33 cellular contexts compared by ENCODE assay signal in genomic region chr1:22607154-22607553, GRCh38. TPM values are rescaled to one million over a fixed set of nuclear protein-coding genes. Genes with fewer than 3 reads are reported as not detected.
DNase-seq lines count a peak whose midpoint lies in the region; ATAC-seq and TF ChIP-seq lines count a peak whose summit lies in the region.
"Had no signal": no experiment of that assay in that cellular context is flagged by ENCODE, and none has a peak within 500 bp of the region (broad histone marks: within the 10 kb centered on the region; RNA-seq: fewer than 3 reads in every experiment).

No MANE protein-coding gene starts in this region.

- H3K4me1 ChIP-seq in GM23338 (ENCODE audit: insufficient read depth) = no peaks in the 10 kb centered on the region
- no peaks in the 10 kb centered on the region for H3K4me1 ChIP-seq in endodermal cell (ENCODE audit: control insufficient read depth, insufficient read depth, low read length)
- no peaks in the 10 kb centered on the region for H3K4me1 ChIP-seq in osteoblast (ENCODE audit: insufficient read depth, low read length)
- H3K4me1 ChIP-seq: ascending aorta, left ventricle myocardium inferior, psoas muscle, transverse colon had no signal

- intact Hi-C loops in Calu3 (cut with micrococcal nuclease; ENCODE audit: unreplicated experiment) = no loop called here

- H3K36me3 ChIP-seq in GM23338 (ENCODE audit: insufficient read depth) (no peaks in the 10 kb centered on the region), endodermal cell (ENCODE audit: control insufficient read depth, insufficient read depth, low read length) (no peaks in the 10 kb centered on the region), osteoblast (ENCODE audit: insufficient read depth, low read length) (no peaks in the 10 kb centered on the region)
- H3K36me3 ChIP-seq: ascending aorta, left ventricle myocardium inferior, transverse colon had no signal

- H3K27me3 Mint-ChIP-seq in GM23338 (ENCODE audit: insufficient read depth, low read depth, poor library complexity) (peaks cover 25% of the 10 kb centered on the region), endodermal cell (ENCODE audit: insufficient read depth) (peaks cover 55% of the 10 kb centered on the region), Calu3 (ENCODE audit: unreplicated experiment) (peaks cover 98% of the 10 kb centered on the region)

- H3K36me3 Mint-ChIP-seq in GM23338 (ENCODE audit: low read depth) (no peaks in the 10 kb centered on the region), endodermal cell (ENCODE audit: low read depth) (no peaks in the 10 kb centered on the region), Calu3 (ENCODE audit: insufficient read depth, unreplicated experiment) (no peaks in the 10 kb centered on the region)
- H3K36me3 Mint-ChIP-seq: activated naive CD8-positive, alpha-beta T cell; CD4-positive, CD25-positive, alpha-beta regulatory T cell; mesothelial cell of epicardium had no signal

- H3K4me2 ChIP-seq in GM23338 (no peak overlapping the region), osteoblast (ENCODE audit: insufficient read depth, low read length) (no peak overlapping the region)

- BruUV-seq in Calu3 (replicated peaks; lab: Mats Ljungman, UMichigan) = no TSS peak

- CTCF ChIA-PET in Calu3 (lab: Charles Lee) = no interaction called here

- H2AFZ ChIP-seq in GM23338 (no peak overlapping the region), osteoblast (ENCODE audit: low read length) (no peak overlapping the region)

- no peak overlapping the region for H3K9ac ChIP-seq in endodermal cell (ENCODE audit: extremely low read depth, low read length, poor library complexity, severe bottlenecking)

- H3K4me3 Mint-ChIP-seq in GM23338 (no peak overlapping the region), endodermal cell (no peak overlapping the region), Calu3 (ENCODE audit: low read depth, unreplicated experiment) (no peak overlapping the region)
- H3K4me3 Mint-ChIP-seq: activated naive CD8-positive, alpha-beta T cell; activated T-cell treated with anti-CD3 and anti-CD28 coated beads, Interleukin-2, amount 50 U/mL, for 24 hours; CD4-positive, CD25-positive, alpha-beta regulatory T cell; mesothelial cell of epicardium had no signal

- H3K9me2 ChIP-seq in GM23338 (ENCODE audit: insufficient read depth) = no peaks in the 10 kb centered on the region

- no peaks in the 10 kb centered on the region; the same call in 2 of the 3 replicates for H3K9me3 Mint-ChIP-seq in GM23338
- no peaks in the 10 kb centered on the region for H3K9me3 Mint-ChIP-seq in endodermal cell
- no peaks in the 10 kb centered on the region for H3K9me3 Mint-ChIP-seq in Calu3 (ENCODE audit: low read depth, unreplicated experiment)
- H3K9me3 Mint-ChIP-seq: activated T-cell treated with anti-CD3 and anti-CD28 coated beads, Interleukin-2, amount 50 U/mL, for 24 hours; CD4-positive, CD25-positive, alpha-beta regulatory T cell; mesothelial cell of epicardium had no signal

- H3K27ac Mint-ChIP-seq in GM23338 (no peak overlapping the region), endodermal cell (no peak overlapping the region), Calu3 (ENCODE audit: unreplicated experiment) (no peak overlapping the region)
- H3K27ac Mint-ChIP-seq: activated naive CD8-positive, alpha-beta T cell; activated T-cell treated with anti-CD3 and anti-CD28 coated beads, Interleukin-2, amount 50 U/mL, for 24 hours; CD4-positive, CD25-positive, alpha-beta regulatory T cell; mesothelial cell of epicardium had no signal

- H3K9me3 ChIP-seq in endodermal cell (ENCODE audit: control insufficient read depth, low read length) (no peaks in the 10 kb centered on the region), osteoblast (ENCODE audit: low read depth, low read length) (no peaks in the 10 kb centered on the region)
- H3K9me3 ChIP-seq: ascending aorta, left ventricle myocardium inferior, psoas muscle, transverse colon had no signal

- ATAC-seq in GM23338 = peak; percentile 74
- ATAC-seq: psoas muscle had no signal

- WGBS in endodermal cell (ENCODE audit: insufficient coverage in 1 of 2, insufficient read length in 1 of 2), 2 experiments = 7 to 15% methylated on average over 6 to 10 of the region's 10 CpGs

- H3K27ac ChIP-seq in GM23338 (ENCODE audit: low read depth) (no peak overlapping the region), endodermal cell (ENCODE audit: low read depth, low read length) (no peak overlapping the region), osteoblast (ENCODE audit: low read depth, low read length) (no peak overlapping the region)
- H3K27ac ChIP-seq: ascending aorta, coronary artery, left ventricle myocardium inferior, psoas muscle, transverse colon had no signal

- no peaks in the 10 kb centered on the region for H3K27me3 ChIP-seq in GM23338 (ENCODE audit: insufficient read depth)
- peaks cover 70% of the 10 kb centered on the region for H3K27me3 ChIP-seq in endodermal cell (ENCODE audit: control insufficient read depth, insufficient read depth, low read length, poor library complexity, severe bottlenecking)
- peaks cover 19% of the 10 kb centered on the region for H3K27me3 ChIP-seq in osteoblast (ENCODE audit: insufficient read depth, low read length)
- H3K27me3 ChIP-seq: ascending aorta had no signal

- H3K4me3 ChIP-seq in GM23338 (no peak overlapping the region), endodermal cell (ENCODE audit: low read length) (no peak overlapping the region), osteoblast (ENCODE audit: insufficient read depth, low read length) (no peak overlapping the region)
- H3K4me3 ChIP-seq: ascending aorta, coronary artery, left ventricle myocardium inferior, psoas muscle, transverse colon had no signal

- TF ChIP-seq CTCF in GM23338 (conservative IDR thresholded peaks at IDR 0.05; ENCODE audit: low read depth in 2 of 2) (no peak), endodermal cell (conservative IDR thresholded peaks at IDR 0.05) (no peak), osteoblast (IDR thresholded peaks at IDR 0.05; ENCODE audit: extremely low read depth, low read depth, low read length) (no peak), Calu3 (IDR thresholded peaks at IDR 0.05; ENCODE audit: unreplicated experiment) (no peak)

- H3F3A ChIP-seq in GM23338 (replicated peaks; ENCODE audit: low read depth) = no peaks in the 10 kb centered on the region

- DNase-seq in GM23338 (ENCODE audit: low spot score) = peak; percentile 57
- peak; percentile 81 for DNase-seq in endodermal cell
- peak; percentile 84 for DNase-seq in osteoblast (ENCODE audit: insufficient read length, low spot score, missing footprints)
- no peak for DNase-seq in DMS 273 treated with DMSO at 0.1 percent for 48 hours (lab: John Stamatoyannopoulos, UW)
- DNase-seq in Calu3 = no peak
- no peak for DNase-seq in stimulated activated naive CD4-positive, alpha-beta T cell treated with Interleukin-2 at 50 U/mL for 16 hours (lab: John Stamatoyannopoulos, UW)
- DNase-seq: activated CD4-positive, alpha-beta T cell treated with anti-CD3 and anti-CD28 coated beads, Interleukin-2, amount 50 U/mL, for 1 hour; activated CD4-positive, CD25-positive, alpha-beta regulatory T cell; activated effector memory CD4-positive, alpha-beta T cell treated with anti-CD3 and anti-CD28 coated beads, Interleukin-2, amount 50 U/mL, for 16 hours; activated T-cell treated with anti-CD3 and anti-CD28 coated beads, Interleukin-2, amount 50 U/mL, for 24 hours; CD4-positive, CD25-positive, alpha-beta regulatory T cell; DND-41; effector memory CD4-positive, alpha-beta T cell; erythroblast; GF-D8; islet precursor cell; left ventricle myocardium inferior; NCI-H146; NCI-H2107; NCI-H748 treated with DMSO at 0.1 percent for 48 hours; occipital lobe; SIG-M5; stimulated activated CD4-positive, alpha-beta T cell treated with anti-CD3 and anti-CD28 coated beads, Interleukin-4, amount 100 ng/mL, for 24 hours; T1000; transverse colon had no signal

- H3K4me1 Mint-ChIP-seq in GM23338 (peaks cover 34% of the 10 kb centered on the region), endodermal cell (no peaks in the 10 kb centered on the region), Calu3 (ENCODE audit: low read depth, unreplicated experiment) (no peaks in the 10 kb centered on the region)
- H3K4me1 Mint-ChIP-seq: CD4-positive, CD25-positive, alpha-beta regulatory T cell; mesothelial cell of epicardium had no signal

- peaks cover 9% of the 10 kb centered on the region; the same call in 1 of the 2 replicates for H4K20me1 ChIP-seq in GM23338 (replicated peaks; ENCODE audit: insufficient read depth)
- H4K20me1 ChIP-seq in osteoblast (ENCODE audit: insufficient read depth, low read length) = no peaks in the 10 kb centered on the region

- H3K79me2 ChIP-seq in GM23338 (replicated peaks; ENCODE audit: insufficient read depth) = no peaks in the 10 kb centered on the region
- no peaks in the 10 kb centered on the region for H3K79me2 ChIP-seq in osteoblast (ENCODE audit: insufficient read depth, low read length)

RNA-seq across cellular contexts. Expression of gene C1QA, which starts 29.3 kb away (rescaled TPM):
- not detected in 2 replicates for total RNA-seq in GM23338 (2014; rRNA removed; shearing (Covaris generic))
- polyA plus RNA-seq in GM23338 (2016; fragmentation: Nextera tagmentation; extraction: Ambion mirVana) = not detected in 2 replicates
- polyA plus RNA-seq in PFSK-1 (2012; ENCODE audit: insufficient read length, low read depth) = not detected
- not detected for total RNA-seq in endodermal cell
- not detected for polyA plus RNA-seq in endodermal cell (2013, experiment 1 of 2)
- not detected for polyA plus RNA-seq in endodermal cell (2013, experiment 2 of 2)
- total RNA-seq in osteoblast = 1.1 TPM in 1 of 2 replicates, not detected in the other
- not detected in 2 replicates for total RNA-seq in Calu3 (2022)
- total RNA-seq: CD4-positive, CD25-positive, alpha-beta regulatory T cell; H4; mesothelial cell of epicardium had no signal
- polyA plus RNA-seq: CD4-positive, CD25-positive, alpha-beta regulatory T cell had no signal

RNA-seq across cellular contexts. Expression of gene C1QC, which starts 36.3 kb away (rescaled TPM):
- not detected in 2 replicates for total RNA-seq in GM23338 (2014; rRNA removed; shearing (Covaris generic))
- polyA plus RNA-seq in GM23338 (2016; fragmentation: Nextera tagmentation; extraction: Ambion mirVana) = not detected in 2 replicates
- not detected for polyA plus RNA-seq in PFSK-1 (2012; ENCODE audit: insufficient read length, low read depth)
- total RNA-seq in endodermal cell = not detected
- not detected for polyA plus RNA-seq in endodermal cell (2013, experiment 1 of 2)
- polyA plus RNA-seq in endodermal cell (2013, experiment 2 of 2) = not detected
- 2.2 TPM in 1 of 2 replicates, not detected in the other for total RNA-seq in osteoblast
- not detected in 2 replicates for total RNA-seq in Calu3 (2022)
- total RNA-seq: CD4-positive, CD25-positive, alpha-beta regulatory T cell; H4; mesothelial cell of epicardium had no signal
- polyA plus RNA-seq: CD4-positive, CD25-positive, alpha-beta regulatory T cell had no signal

RNA-seq across cellular contexts. Expression of gene EPHA8, which starts 43.9 kb away (rescaled TPM):
- total RNA-seq in GM23338 (2014; rRNA removed; shearing (Covaris generic)) = 2.0 and 5.0 TPM in 2 replicates
- 2.0 and 2.3 TPM in 2 replicates for polyA plus RNA-seq in GM23338 (2016; fragmentation: Nextera tagmentation; extraction: Ambion mirVana)
- not detected for polyA plus RNA-seq in PFSK-1 (2012; ENCODE audit: insufficient read length, low read depth)
- 1 to 10 TPM; 1.5 TPM for total RNA-seq in endodermal cell
- polyA plus RNA-seq in endodermal cell (2013, experiment 1 of 2) = 0.39 TPM
- 0.29 TPM for polyA plus RNA-seq in endodermal cell (2013, experiment 2 of 2)
- not detected in 2 replicates for total RNA-seq in osteoblast
- total RNA-seq in Calu3 (2022) = not detected in 2 replicates
- total RNA-seq: ascending aorta; cardiac septum; CD4-positive, CD25-positive, alpha-beta regulatory T cell; left ventricle myocardium inferior; mesothelial cell of epicardium; psoas muscle; transverse colon had no signal
- polyA plus RNA-seq: CD4-positive, CD25-positive, alpha-beta regulatory T cell had no signal

RNA-seq across cellular contexts. Expression of gene C1QB, which starts 45.9 kb away (rescaled TPM):
- total RNA-seq in GM23338 (2014; rRNA removed; shearing (Covaris generic)) = not detected in 2 replicates
- not detected in 2 replicates for polyA plus RNA-seq in GM23338 (2016; fragmentation: Nextera tagmentation; extraction: Ambion mirVana)
- not detected for polyA plus RNA-seq in PFSK-1 (2012; ENCODE audit: insufficient read length, low read depth)
- total RNA-seq in endodermal cell (not detected), osteoblast (0.72 TPM in 1 of 2 replicates, not detected in the other), Calu3 (2022) (not detected in 2 replicates)
- polyA plus RNA-seq in endodermal cell (2013, experiment 1 of 2) = not detected
- not detected for polyA plus RNA-seq in endodermal cell (2013, experiment 2 of 2)
- total RNA-seq: CD4-positive, CD25-positive, alpha-beta regulatory T cell; H4; mesothelial cell of epicardium had no signal
- polyA plus RNA-seq: CD4-positive, CD25-positive, alpha-beta regulatory T cell had no signal

Comparison
In these comparisons a context has a peak if more than half of its experiments do, and no peak if none do; other contexts are left out.
1. DNase-seq: peak in GM23338 (single experiment), endodermal cell (single experiment) and osteoblast (single experiment); none in DMS 273 treated with DMSO at 0.1 percent for 48 hours (single experiment), Calu3 (single experiment) and stimulated activated naive CD4-positive, alpha-beta T cell treated with Interleukin-2 at 50 U/mL for 16 hours (single experiment).